ENCODE assay signal across 1 cellular context in genomic region chr14:102817318-102817717, GRCh38.
TF ChIP-seq lines count a peak whose summit lies in the region.

No MANE protein-coding gene starts in this region.

TF ChIP-seq in WTC11, 78 proteins besides CTCF, POLR2A, EP300 and RAD21 (continued from another document):
- TF ChIP-seq ARID4B (CRISPR knock-in tag; IDR thresholded peaks at IDR 0.05; ENCODE audit: borderline replicate concordance), result no peak
- TF ChIP-seq ZNF138 (CRISPR knock-in tag; conservative IDR thresholded peaks at IDR 0.05), result no peak
- no peak for TF ChIP-seq CREB1 (CRISPR knock-in tag; IDR thresholded peaks at IDR 0.05)
- no peak for TF ChIP-seq ZNF396 (CRISPR knock-in tag; IDR thresholded peaks at IDR 0.05; ENCODE audit: borderline replicate concordance)
- TF ChIP-seq OVOL2 (CRISPR knock-in tag; IDR thresholded peaks at IDR 0.05; ENCODE audit: borderline replicate concordance), result no peak
- no peak for TF ChIP-seq CBFB (CRISPR knock-in tag; IDR thresholded peaks at IDR 0.05; ENCODE audit: low read depth)
- no peak for TF ChIP-seq GRHL2 (CRISPR knock-in tag; IDR thresholded peaks at IDR 0.05; ENCODE audit: insufficient replicate concordance, severe bottlenecking)
- TF ChIP-seq NR3C1 (CRISPR knock-in tag; conservative IDR thresholded peaks at IDR 0.05; ENCODE audit: low read depth), result no peak
- TF ChIP-seq STAT6 (CRISPR knock-in tag; conservative IDR thresholded peaks at IDR 0.05; ENCODE audit: low read depth), result no peak
- TF ChIP-seq EMX1 (CRISPR knock-in tag; IDR thresholded peaks at IDR 0.05), result no peak
- TF ChIP-seq ZNF512 (CRISPR knock-in tag; IDR thresholded peaks at IDR 0.05; ENCODE audit: borderline replicate concordance), result no peak
- no peak for TF ChIP-seq GTF2I (CRISPR knock-in tag; conservative IDR thresholded peaks at IDR 0.05)
- TF ChIP-seq E2F1 (CRISPR knock-in tag; IDR thresholded peaks at IDR 0.05), result no peak
